Comparison of ENCODE assay signal across 15 cellular contexts in genomic region chr15:90729266-90729665, GRCh38. TPM values are rescaled to one million over a fixed set of nuclear protein-coding genes. Genes with fewer than 3 reads are reported as not detected.
DNase-seq lines count a peak whose midpoint lies in the region; TF ChIP-seq lines count a peak whose summit lies in the region.
"Had no signal": no experiment of that assay in that cellular context is flagged by ENCODE, and none has a peak within 500 bp of the region (broad histone marks: within the 10 kb centered on the region; RNA-seq: fewer than 3 reads in every experiment).

No MANE protein-coding gene starts in this region.

- no peak overlapping the region; a peak in 1 of 22 replicates for H3K27ac ChIP-seq in BLaER1 treated with 17β-estradiol and CSF1 and Interleukin-3, amounts not matched to agents 10 nM and 100 nM
- H3K27ac ChIP-seq in HL-60 (replicated peaks) (peak overlapping the region; percentile 26; the same call in 1 of the 2 replicates), WERI-Rb-1 (peak overlapping the region; percentile 20), breast epithelium (no peak overlapping the region)

- no peaks in the 10 kb centered on the region for H3K27me3 ChIP-seq in BLaER1 treated with 17β-estradiol and CSF1 and Interleukin-3, amounts not matched to agents 10 nM and 100 nM
- H3K27me3 ChIP-seq in HL-60 (ENCODE audit: insufficient read depth, poor library complexity, severe bottlenecking), result no peaks in the 10 kb centered on the region
- H3K27me3 ChIP-seq in WERI-Rb-1 (ENCODE audit: insufficient read depth, low read depth, severe bottlenecking), result no peaks in the 10 kb centered on the region
- H3K27me3 ChIP-seq in breast epithelium, result no peaks in the 10 kb centered on the region

- intact Hi-C loops in breast epithelium (cut with DNase I; ENCODE audit: low total_unique reads), result no loop called here

- peaks cover 0 to 13% (median 7%) of the 10 kb centered on the region in 11 experiments; a peak in 6 of 22 replicates for H4K20me1 ChIP-seq in BLaER1 treated with 17β-estradiol and CSF1 and Interleukin-3, amounts not matched to agents 10 nM and 100 nM

- H3K9me3 ChIP-seq in BLaER1 treated with 17β-estradiol and CSF1 and Interleukin-3, amounts not matched to agents 10 nM and 100 nM (replicated peaks in 1 of 11), result peaks cover 4 to 38% (median 26%) of the 10 kb centered on the region in 11 experiments; a peak in 20 of 22 replicates
- H3K9me3 ChIP-seq in WERI-Rb-1 (ENCODE audit: severe bottlenecking) (no peaks in the 10 kb centered on the region), breast epithelium (no peaks in the 10 kb centered on the region)
- H3K9me3 ChIP-seq: HAP-1 had no signal

- DNase-seq in HL-60 (ENCODE audit: low read depth in 1 of 2, low spot score in 1 of 2), result peak in 1 of 2 experiments; percentile 53
- peak; percentile 59 for DNase-seq in NCI-H82 treated with DMSO at 0.1 percent for 48 hours (lab: John Stamatoyannopoulos, UW; ENCODE audit: unreplicated experiment)
- no peak for DNase-seq in WERI-Rb-1
- DNase-seq in breast epithelium (ENCODE audit: low spot score in 2 of 2), result no peak
- DNase-seq in iPS-NIHi11 (ENCODE audit: low spot score), result no peak
- no peak for DNase-seq in NCI-H446 treated with DMSO at 0.1 percent for 48 hours (lab: John Stamatoyannopoulos, UW)
- DNase-seq: ACHN; CD4-positive, alpha-beta memory T cell; NCI-H1092 treated with DMSO at 0.1 percent for 48 hours; NCI-H1694 treated with DMSO at 0.1 percent for 48 hours; NCI-H2107; NCI-H226; T-cell had no signal

- H3K4me1 ChIP-seq in BLaER1 treated with 17β-estradiol and CSF1 and Interleukin-3, amounts not matched to agents 10 nM and 100 nM, result peaks cover 0 to 51% (median 13%) of the 10 kb centered on the region in 10 experiments; a peak in 14 of 20 replicates
- H3K4me1 ChIP-seq in breast epithelium, result no peaks in the 10 kb centered on the region
- H3K4me1 ChIP-seq: HAP-1 had no signal

- no peak overlapping the region for H3K4me3 ChIP-seq in BLaER1 treated with 17β-estradiol and CSF1 and Interleukin-3, amounts not matched to agents 10 nM and 100 nM
- no peak overlapping the region for H3K4me3 ChIP-seq in HL-60 (replicated peaks; ENCODE audit: insufficient read depth, low read length)
- no peak overlapping the region for H3K4me3 ChIP-seq in WERI-Rb-1 (ENCODE audit: low read depth, low read length)
- H3K4me3 ChIP-seq in breast epithelium, result no peak overlapping the region
- H3K4me3 ChIP-seq: HAP-1 had no signal

- peaks cover 0 to 99% (median 79%) of the 10 kb centered on the region in 11 experiments; a peak in 19 of 22 replicates for H3K36me3 ChIP-seq in BLaER1 treated with 17β-estradiol and CSF1 and Interleukin-3, amounts not matched to agents 10 nM and 100 nM
- H3K36me3 ChIP-seq in WERI-Rb-1 (peaks cover 24% of the 10 kb centered on the region), breast epithelium (no peaks in the 10 kb centered on the region)

- H3K4me2 ChIP-seq in BLaER1 treated with 17β-estradiol and CSF1 and Interleukin-3, amounts not matched to agents 10 nM and 100 nM, result peak overlapping the region in 6 of 11 experiments; percentile 9 to 68 (median 50); a peak in 11 of 22 replicates

- TF ChIP-seq POLR2A in breast epithelium (IDR thresholded peaks at IDR 0.05), result no peak

- H3K9ac ChIP-seq in BLaER1 treated with 17β-estradiol and CSF1 and Interleukin-3, amounts not matched to agents 10 nM and 100 nM, result no peak overlapping the region

- TF ChIP-seq CTCF in HL-60 (IDR thresholded peaks at IDR 0.05; ENCODE audit: insufficient read depth, low read length) (no peak), WERI-Rb-1 (IDR thresholded peaks at IDR 0.05; ENCODE audit: low read depth, low read length) (no peak), breast epithelium (IDR thresholded peaks at IDR 0.05) (no peak)

RNA-seq across cellular contexts. Expression of gene BLM, which starts 12.1 kb away (rescaled TPM):
- 1 to 10 TPM in 2 of 3 donors, under 1 TPM in 1; 0.33 to 7.4 (median 2.2) TPM for total RNA-seq in breast epithelium

Comparison
In these comparisons a context has a peak if more than half of its experiments do, and no peak if none do; other contexts are left out.
1. H3K27ac ChIP-seq: peak in HL-60 (single experiment) and WERI-Rb-1 (single experiment); none in BLaER1 treated with 17β-estradiol and CSF1 and Interleukin-3, amounts not matched to agents 10 nM and 100 nM (0 of 11) and breast epithelium (0 of 2).